10 cellular contexts compared by ENCODE assay signal in the genomic region with DNA sequence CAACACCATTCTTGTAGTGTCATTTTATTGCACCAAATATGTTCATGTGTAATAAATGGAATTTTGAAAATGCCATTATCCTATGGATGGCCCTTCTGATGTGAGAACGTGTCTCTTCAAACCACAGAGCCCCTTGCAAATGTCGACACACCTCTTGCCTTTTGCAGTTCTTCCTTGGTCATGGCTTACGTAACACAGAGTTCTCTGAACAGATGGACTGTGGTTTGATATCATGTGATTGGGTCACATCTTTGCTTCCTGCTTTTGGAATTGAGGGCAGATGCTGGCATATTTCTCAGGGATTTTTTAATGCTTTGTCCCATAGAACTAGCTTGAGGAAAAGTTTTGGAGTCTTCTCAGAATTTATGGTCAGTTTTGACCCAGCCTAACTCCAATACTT. TPM values are rescaled to one million over a fixed set of nuclear protein-coding genes. Genes with fewer than 3 reads are reported as not detected.
DNase-seq lines count a peak whose midpoint lies in the region; ATAC-seq and TF ChIP-seq lines count a peak whose summit lies in the region.
"Had no signal": no experiment of that assay in that cellular context is flagged by ENCODE, and none has a peak within 500 bp of the region (broad histone marks: within the 10 kb centered on the region; RNA-seq: fewer than 3 reads in every experiment).

No MANE protein-coding gene starts in this region.

- TF ChIP-seq CTCF in choroid plexus epithelial cell (conservative IDR thresholded peaks at IDR 0.05; ENCODE audit: low read depth, low read length): no peak
- no peak for TF ChIP-seq CTCF in Calu3 (IDR thresholded peaks at IDR 0.05; ENCODE audit: unreplicated experiment)

- intact Hi-C loops in Calu3 (cut with micrococcal nuclease; ENCODE audit: unreplicated experiment): no loop called here

- no peak overlapping the region for H3K4me3 Mint-ChIP-seq in Calu3 (ENCODE audit: low read depth, unreplicated experiment)

- peaks cover 12% of the 10 kb centered on the region for H3K4me1 Mint-ChIP-seq in Calu3 (ENCODE audit: low read depth, unreplicated experiment)

- DNase-seq in DMS 273 treated with DMSO at 0.1 percent for 48 hours (lab: John Stamatoyannopoulos, UW): peak; percentile 62
- DNase-seq in NCI-H2171 treated with DMSO at 0.1 percent for 48 hours (lab: John Stamatoyannopoulos, UW): peak; percentile 78
- DNase-seq in choroid plexus epithelial cell (ENCODE audit: low read depth): peak; percentile 84
- DNase-seq in renal cortical epithelial cell (ENCODE audit: low read depth): peak; percentile 68
- no peak for DNase-seq in stimulated activated CD4-positive, alpha-beta T cell treated with anti-CD3 and anti-CD28 coated beads, Interleukin-4, amount 100 ng/mL, for 4 hours
- no peak for DNase-seq in NCI-H1436 treated with DMSO at 0.1 percent for 48 hours (lab: John Stamatoyannopoulos, UW)
- no peak for DNase-seq in Calu3
- DNase-seq: NCI-H1436 had no signal

- CTCF ChIA-PET in Calu3 (lab: Charles Lee): no interaction called here

- peaks cover 13% of the 10 kb centered on the region for H3K36me3 Mint-ChIP-seq in Calu3 (ENCODE audit: insufficient read depth, unreplicated experiment)

- H3K9me3 Mint-ChIP-seq in Calu3 (ENCODE audit: low read depth, unreplicated experiment): no peaks in the 10 kb centered on the region

- no peak overlapping the region for H3K27ac Mint-ChIP-seq in Calu3 (ENCODE audit: unreplicated experiment)

- ATAC-seq in GM21723 (IDR thresholded peaks at IDR 0.05; ENCODE audit: unreplicated experiment): no peak
- ATAC-seq: SK-N-SH treated with all-trans-retinoic acid at 6 μM for 48 hours had no signal

- no TSS peak for BruUV-seq in Calu3 (replicated peaks; lab: Mats Ljungman, UMichigan)

- H3K4me3 ChIP-seq in choroid plexus epithelial cell (ENCODE audit: low read depth, low read length): no peak overlapping the region

- no peaks in the 10 kb centered on the region for H3K27me3 Mint-ChIP-seq in Calu3 (ENCODE audit: unreplicated experiment)

RNA-seq across cellular contexts. Expression of gene TGFBR1, which starts 4.6 kb away (rescaled TPM):
- 209 and 317 TPM in 2 replicates for total RNA-seq in renal cortical epithelial cell
- total RNA-seq in Calu3 (2022): 19.4 and 22.6 TPM in 2 replicates

Comparison
In these comparisons a context has a peak if more than half of its experiments do, and no peak if none do; other contexts are left out.
1. DNase-seq: peak in DMS 273 treated with DMSO at 0.1 percent for 48 hours (single experiment), NCI-H2171 treated with DMSO at 0.1 percent for 48 hours (single experiment), choroid plexus epithelial cell (single experiment) and renal cortical epithelial cell (single experiment); none in stimulated activated CD4-positive, alpha-beta T cell treated with anti-CD3 and anti-CD28 coated beads, Interleukin-4, amount 100 ng/mL, for 4 hours (0 of 2), NCI-H1436 treated with DMSO at 0.1 percent for 48 hours (single experiment) and Calu3 (single experiment).